Comparison of ENCODE assay signal across 1 cellular context in genomic region chrX:110135618-110136017, GRCh38.
A peak's percentile ranks its signal among the peaks of the same experiment; 100 is the strongest.
TF ChIP-seq lines count a peak whose summit lies in the region.

No MANE protein-coding gene starts in this region.

TF ChIP-seq in K562, 482 proteins besides CTCF, POLR2A, EP300 and RAD21 (continued from another document and continues in another):
- no peak for TF ChIP-seq PBX2 (CRISPR knock-in tag; IDR thresholded peaks at IDR 0.05; ENCODE audit: low read depth)
- no peak for TF ChIP-seq PBX2 (tag; conservative IDR thresholded peaks at IDR 0.05; ENCODE audit: low read depth)
- TF ChIP-seq SETDB1 (IDR thresholded peaks at IDR 0.05; ENCODE audit: low read length) = no peak
- no peak for TF ChIP-seq MLLT1 (IDR thresholded peaks at IDR 0.05)
- no peak for TF ChIP-seq NBN (IDR thresholded peaks at IDR 0.05; ENCODE audit: low read depth)
- no peak for TF ChIP-seq GMEB1 (CRISPR knock-in tag; IDR thresholded peaks at IDR 0.05)
- no peak for TF ChIP-seq TFE3 (CRISPR knock-in tag; IDR thresholded peaks at IDR 0.05)
- no peak for TF ChIP-seq CEBPZ (IDR thresholded peaks at IDR 0.05; ENCODE audit: borderline replicate concordance, low read depth, low read length)
- TF ChIP-seq C11orf30 (IDR thresholded peaks at IDR 0.05; ENCODE audit: low read depth) = peak; percentile 89
- TF ChIP-seq DEAF1 (CRISPR knock-in tag; IDR thresholded peaks at IDR 0.05) = no peak
- no peak for TF ChIP-seq CTCFL (IDR thresholded peaks at IDR 0.05; ENCODE audit: borderline replicate concordance, insufficient read depth, low read depth, low read length, poor library complexity, severe bottlenecking)
- TF ChIP-seq MIER1 (IDR thresholded peaks at IDR 0.05; ENCODE audit: low read depth) = no peak
- no peak for TF ChIP-seq SP1 (CRISPR knock-in tag; IDR thresholded peaks at IDR 0.05)
- no peak for TF ChIP-seq YBX1 (IDR thresholded peaks at IDR 0.05)
- no peak for TF ChIP-seq IRF9 (tag; IDR thresholded peaks at IDR 0.05)
- no peak for TF ChIP-seq ZBTB1 (CRISPR knock-in tag; IDR thresholded peaks at IDR 0.05; ENCODE audit: borderline replicate concordance, low read depth)
- no peak for TF ChIP-seq TARDBP (IDR thresholded peaks at IDR 0.05)
- TF ChIP-seq ZKSCAN8 (CRISPR knock-in tag; IDR thresholded peaks at IDR 0.05) = no peak
- no peak for TF ChIP-seq AFF4 (CRISPR knock-in tag; IDR thresholded peaks at IDR 0.05)
- no peak for TF ChIP-seq ZNF512 (tag; IDR thresholded peaks at IDR 0.05)
- TF ChIP-seq MAFG (tag; conservative IDR thresholded peaks at IDR 0.05) = peak; percentile 88
- no peak for TF ChIP-seq ZC3H4 (CRISPR knock-in tag; IDR thresholded peaks at IDR 0.05; ENCODE audit: borderline replicate concordance)
- no peak for TF ChIP-seq KHSRP (IDR thresholded peaks at IDR 0.05)
- TF ChIP-seq MAX (CRISPR knock-in tag; IDR thresholded peaks at IDR 0.05) = no peak
- TF ChIP-seq MAFF (IDR thresholded peaks at IDR 0.05; ENCODE audit: low read length) = peak; percentile 82
- TF ChIP-seq ETV6 (IDR thresholded peaks at IDR 0.05; ENCODE audit: borderline replicate concordance in 1 of 2, low read depth in 2 of 2, low read length in 1 of 2) = no peak
- no peak for TF ChIP-seq ETV6 (CRISPR knock-in tag; IDR thresholded peaks at IDR 0.05; ENCODE audit: borderline replicate concordance)
- TF ChIP-seq RNF219 (CRISPR knock-in tag; IDR thresholded peaks at IDR 0.05) = no peak
